18 cellular contexts compared by ENCODE assay signal in genomic region chr1:116400780-116401179, GRCh38. TPM values are rescaled to one million over a fixed set of nuclear protein-coding genes. Genes with fewer than 3 reads are reported as not detected.
DNase-seq lines count a peak whose midpoint lies in the region; ATAC-seq and TF ChIP-seq lines count a peak whose summit lies in the region.
"Had no signal": no experiment of that assay in that cellular context is flagged by ENCODE, and none has a peak within 500 bp of the region (broad histone marks: within the 10 kb centered on the region; RNA-seq: fewer than 3 reads in every experiment).

No MANE protein-coding gene starts in this region.

- H3K4me3 ChIP-seq in left ventricle myocardium inferior = no peak overlapping the region
- H3K4me3 ChIP-seq: GM23248 had no signal

- no peak for TF ChIP-seq CTCF in left ventricle myocardium inferior (IDR thresholded peaks at IDR 0.05; ENCODE audit: borderline replicate concordance)

- DNase-seq in left ventricle myocardium inferior (no peak), left ventricle myocardium superior (no peak), amniotic stem cell (lab: John Stamatoyannopoulos, UW) (no peak)
- no peak for DNase-seq in activated naive CD8-positive, alpha-beta T cell treated with anti-CD3 and anti-CD28 coated beads, Interleukin-2, amount 10 ng/mL, durations not matched to agents 7 days and 5 days
- no peak for DNase-seq in stimulated activated CD4-positive, alpha-beta T cell treated with anti-CD3 and anti-CD28 coated beads, Interleukin-4, amount 100 ng/mL, for 24 hours
- DNase-seq: DMS 273 treated with DMSO at 0.1 percent for 48 hours, GDM1, GM23248, HCEC 1CT, NCI-H187, NCI-H446, NCI-H69, SHP77 treated with DMSO at 0.1 percent for 48 hours had no signal

- peak overlapping the region; percentile 27 for H3K27ac ChIP-seq in left ventricle myocardium inferior (replicated peaks)
- H3K27ac ChIP-seq: GM23248, HL-60 had no signal

- no peaks in the 10 kb centered on the region for H3K9me3 Mint-ChIP-seq in IgD-negative memory B cell
- H3K9me3 Mint-ChIP-seq in activated naive CD8-positive, alpha-beta T cell treated with anti-CD3 and anti-CD28 coated beads, Interleukin-2, amount 10 ng/mL, durations not matched to agents 7 days and 5 days = no peaks in the 10 kb centered on the region
- no peaks in the 10 kb centered on the region for H3K9me3 Mint-ChIP-seq in stimulated activated memory B cell treated with anti-CD40 and anti-IgM and Interleukin-4, amounts not matched to agents 10 μg/mL and 1 μg/mL and 100 μg/mL, for 72 hours

- H3K27me3 Mint-ChIP-seq in IgD-negative memory B cell = no peaks in the 10 kb centered on the region
- no peaks in the 10 kb centered on the region for H3K27me3 Mint-ChIP-seq in activated naive CD8-positive, alpha-beta T cell treated with anti-CD3 and anti-CD28 coated beads, Interleukin-2, amount 10 ng/mL, durations not matched to agents 7 days and 5 days
- H3K27me3 Mint-ChIP-seq in stimulated activated memory B cell treated with anti-CD40 and anti-IgM and Interleukin-4, amounts not matched to agents 10 μg/mL and 1 μg/mL and 100 μg/mL, for 72 hours = no peaks in the 10 kb centered on the region
- H3K27me3 Mint-ChIP-seq: B cell had no signal

- H3K4me1 ChIP-seq in left ventricle myocardium inferior = peaks cover 57% of the 10 kb centered on the region

- H3K9me3 ChIP-seq in left ventricle myocardium inferior (replicated peaks) = no peaks in the 10 kb centered on the region

- H3K4me1 Mint-ChIP-seq in IgD-negative memory B cell = no peaks in the 10 kb centered on the region
- H3K4me1 Mint-ChIP-seq in activated naive CD8-positive, alpha-beta T cell treated with anti-CD3 and anti-CD28 coated beads, Interleukin-2, amount 10 ng/mL, durations not matched to agents 7 days and 5 days = peaks cover 19% of the 10 kb centered on the region
- H3K4me1 Mint-ChIP-seq in stimulated activated memory B cell treated with anti-CD40 and anti-IgM and Interleukin-4, amounts not matched to agents 10 μg/mL and 1 μg/mL and 100 μg/mL, for 72 hours = peaks cover 5% of the 10 kb centered on the region
- H3K4me1 Mint-ChIP-seq: B cell had no signal

- POLR2A ChIA-PET in activated naive CD8-positive, alpha-beta T cell treated with anti-CD3 and anti-CD28 coated beads, Interleukin-2, amount 10 ng/mL, durations not matched to agents 7 days and 5 days (lab: Charles Lee) = interaction anchor here (1.2 kb wide), 1 partner anchor 17 kb away, joined by 6 read pairs; no protein-coding TSS in a partner anchor

- ATAC-seq in left ventricle myocardium superior = no peak
- ATAC-seq in activated naive CD8-positive, alpha-beta T cell treated with anti-CD3 and anti-CD28 coated beads, Interleukin-2, amount 10 ng/mL, durations not matched to agents 7 days and 5 days (ENCODE audit: low read depth) = no peak
- no peak for ATAC-seq in stimulated activated memory B cell treated with anti-CD40 and anti-IgM and Interleukin-4, amounts not matched to agents 10 μg/mL and 1 μg/mL and 100 μg/mL, for 72 hours
- ATAC-seq in HG03025 (IDR thresholded peaks at IDR 0.05; ENCODE audit: low FRiP score, unreplicated experiment) = no peak

- H3K36me3 Mint-ChIP-seq in IgD-negative memory B cell = peaks cover 3% of the 10 kb centered on the region
- peaks cover 54% of the 10 kb centered on the region for H3K36me3 Mint-ChIP-seq in activated naive CD8-positive, alpha-beta T cell treated with anti-CD3 and anti-CD28 coated beads, Interleukin-2, amount 10 ng/mL, durations not matched to agents 7 days and 5 days
- peaks cover 88% of the 10 kb centered on the region for H3K36me3 Mint-ChIP-seq in stimulated activated memory B cell treated with anti-CD40 and anti-IgM and Interleukin-4, amounts not matched to agents 10 μg/mL and 1 μg/mL and 100 μg/mL, for 72 hours

- intact Hi-C loops in left ventricle myocardium inferior (cut with micrococcal nuclease) (no loop called here), left ventricle myocardium superior (cut with micrococcal nuclease) (no loop called here)

- H3K27me3 ChIP-seq in left ventricle myocardium inferior (ENCODE audit: low read depth) = no peaks in the 10 kb centered on the region

- H3K4me3 Mint-ChIP-seq in IgD-negative memory B cell = no peak overlapping the region
- no peak overlapping the region for H3K4me3 Mint-ChIP-seq in activated naive CD8-positive, alpha-beta T cell treated with anti-CD3 and anti-CD28 coated beads, Interleukin-2, amount 10 ng/mL, durations not matched to agents 7 days and 5 days
- H3K4me3 Mint-ChIP-seq in stimulated activated memory B cell treated with anti-CD40 and anti-IgM and Interleukin-4, amounts not matched to agents 10 μg/mL and 1 μg/mL and 100 μg/mL, for 72 hours = no peak overlapping the region
- H3K4me3 Mint-ChIP-seq: B cell had no signal

- H3K36me3 ChIP-seq in left ventricle myocardium inferior = peaks cover 100% of the 10 kb centered on the region

- H3K27ac Mint-ChIP-seq in IgD-negative memory B cell = peak overlapping the region in 2 of 3 donors; percentile 16 to 65
- H3K27ac Mint-ChIP-seq in activated naive CD8-positive, alpha-beta T cell treated with anti-CD3 and anti-CD28 coated beads, Interleukin-2, amount 10 ng/mL, durations not matched to agents 7 days and 5 days = peak overlapping the region; percentile 52
- H3K27ac Mint-ChIP-seq in stimulated activated memory B cell treated with anti-CD40 and anti-IgM and Interleukin-4, amounts not matched to agents 10 μg/mL and 1 μg/mL and 100 μg/mL, for 72 hours = peak overlapping the region; percentile 77

RNA-seq across cellular contexts. Expression of gene ATP1A1, which starts 27.7 kb away (rescaled TPM):
- total RNA-seq in left ventricle myocardium inferior = 230 TPM
- total RNA-seq in left ventricle myocardium superior = 269 TPM
- 29.9 TPM for polyA plus RNA-seq in IgD-negative memory B cell
- total RNA-seq in activated naive CD8-positive, alpha-beta T cell treated with anti-CD3 and anti-CD28 coated beads, Interleukin-2, amount 10 ng/mL, durations not matched to agents 7 days and 5 days = 100 to 1,000 TPM; 193 to 195 TPM
